Comparison of ENCODE assay signal across 30 cellular contexts in genomic region chr1:153265457-153265856, GRCh38. TPM values are rescaled to one million over a fixed set of nuclear protein-coding genes. Genes with fewer than 3 reads are reported as not detected.
"Had no signal": no experiment of that assay in that cellular context is flagged by ENCODE, and none has a peak within 500 bp of the region (broad histone marks: within the 10 kb centered on the region; RNA-seq: fewer than 3 reads in every experiment).

No MANE protein-coding gene starts in this region.

- H3K4me3 ChIP-seq: body of pancreas, cardiac muscle cell, lower lobe of right lung, psoas muscle, right atrium auricular region, upper lobe of right lung had no signal

- H3K9me3 ChIP-seq: body of pancreas, lower lobe of right lung, psoas muscle, right atrium auricular region, upper lobe of right lung had no signal

- ATAC-seq: activated CD4-positive, alpha-beta T cell treated with anti-CD3 and anti-CD28 coated beads for 36 hours; activated CD8-positive, alpha-beta memory T cell treated with anti-CD3 and anti-CD28 coated beads, Interleukin-2, amount 10 ng/mL, durations not matched to agents 7 days and 5 days; body of pancreas; foreskin keratinocyte; left lobe of liver; lower lobe of right lung; naive thymus-derived CD8-positive, alpha-beta T cell; psoas muscle; upper lobe of right lung had no signal

- H3K27ac ChIP-seq: body of pancreas, cardiac muscle cell, foreskin keratinocyte, lower lobe of right lung, psoas muscle, right atrium auricular region, upper lobe of right lung had no signal

- H3K36me3 ChIP-seq: cardiac muscle cell, lower lobe of right lung, right atrium auricular region, upper lobe of right lung had no signal

- H3K27ac Mint-ChIP-seq: activated B cell treated with CpG ODN at 0.5 μM for 24 hours; activated CD4-positive, alpha-beta memory T cell treated with anti-CD3 and anti-CD28 coated beads for 36 hours; activated CD4-positive, alpha-beta T cell treated with anti-CD3 and anti-CD28 coated beads for 36 hours; activated CD8-positive, alpha-beta memory T cell treated with anti-CD3 and anti-CD28 coated beads, Interleukin-2, amount 10 ng/mL, durations not matched to agents 7 days and 5 days; activated naive CD4-positive, alpha-beta T cell treated with anti-CD3 and anti-CD28 coated beads, Interleukin-2, amount 50 U/mL, for 24 hours; dendritic cell treated with granulocyte-macrophage colony-stimulating factor and Interleukin-4, amounts not matched to agents 40 ng/mL and 50 ng/mL, for 4 days; naive thymus-derived CD8-positive, alpha-beta T cell had no signal

- DNase-seq: activated B cell treated with CpG ODN at 0.5 μM for 24 hours; activated CD4-positive, alpha-beta memory T cell treated with anti-CD3 and anti-CD28 coated beads for 36 hours; activated CD4-positive, alpha-beta T cell treated with anti-CD3 and anti-CD28 coated beads for 36 hours; activated CD8-positive, alpha-beta memory T cell treated with anti-CD3 and anti-CD28 coated beads, Interleukin-2, amount 10 ng/mL, durations not matched to agents 7 days and 5 days; activated gamma-delta T cell; activated T-cell treated with anti-CD3 and anti-CD28 coated beads for 4 hours; anterior cingulate cortex; body of pancreas; effector CD8-positive, alpha-beta T cell; foreskin keratinocyte; kidney; lower lobe of right lung; naive thymus-derived CD8-positive, alpha-beta T cell; psoas muscle; stimulated activated CD4-positive, alpha-beta T cell treated with anti-CD3 and anti-CD28 coated beads, Interleukin-4, amount 100 ng/mL, for 24 hours; stimulated activated naive CD4-positive, alpha-beta T cell treated with Interleukin-2 at 50 U/mL for 16 hours; T1000; upper lobe of right lung had no signal

- H3K4me1 ChIP-seq: foreskin keratinocyte had no signal

- H3K36me3 Mint-ChIP-seq: activated CD4-positive, alpha-beta memory T cell treated with anti-CD3 and anti-CD28 coated beads for 36 hours; activated CD8-positive, alpha-beta memory T cell treated with anti-CD3 and anti-CD28 coated beads, Interleukin-2, amount 10 ng/mL, durations not matched to agents 7 days and 5 days; activated naive CD4-positive, alpha-beta T cell treated with anti-CD3 and anti-CD28 coated beads, Interleukin-2, amount 50 U/mL, for 24 hours had no signal

- H3K4me3 Mint-ChIP-seq: activated B cell treated with CpG ODN at 0.5 μM for 24 hours; activated CD4-positive, alpha-beta memory T cell treated with anti-CD3 and anti-CD28 coated beads for 36 hours; activated CD4-positive, alpha-beta T cell treated with anti-CD3 and anti-CD28 coated beads for 36 hours; activated CD8-positive, alpha-beta memory T cell treated with anti-CD3 and anti-CD28 coated beads, Interleukin-2, amount 10 ng/mL, durations not matched to agents 7 days and 5 days; activated naive CD4-positive, alpha-beta T cell treated with anti-CD3 and anti-CD28 coated beads, Interleukin-2, amount 50 U/mL, for 24 hours; dendritic cell treated with granulocyte-macrophage colony-stimulating factor and Interleukin-4, amounts not matched to agents 40 ng/mL and 50 ng/mL, for 4 days; naive thymus-derived CD8-positive, alpha-beta T cell had no signal

- H3K9me3 Mint-ChIP-seq: activated B cell treated with CpG ODN at 0.5 μM for 24 hours; activated CD4-positive, alpha-beta memory T cell treated with anti-CD3 and anti-CD28 coated beads for 36 hours; activated naive CD4-positive, alpha-beta T cell treated with anti-CD3 and anti-CD28 coated beads, Interleukin-2, amount 50 U/mL, for 24 hours; dendritic cell treated with granulocyte-macrophage colony-stimulating factor and Interleukin-4, amounts not matched to agents 40 ng/mL and 50 ng/mL, for 4 days had no signal

RNA-seq across cellular contexts. Expression of gene LORICRIN, which starts 6.0 kb away (rescaled TPM):
- total RNA-seq: activated CD4-positive, alpha-beta T cell treated with anti-CD3 and anti-CD28 coated beads for 36 hours; activated CD8-positive, alpha-beta memory T cell treated with anti-CD3 and anti-CD28 coated beads, Interleukin-2, amount 10 ng/mL, durations not matched to agents 7 days and 5 days; body of pancreas; cardiac muscle cell; chondrocyte; foreskin keratinocyte; glomerular endothelial cell; kidney; left lobe of liver; lower lobe of right lung; mesenteric fat pad; naive thymus-derived CD8-positive, alpha-beta T cell; osteocyte; psoas muscle; right atrium auricular region; subcutaneous adipose tissue; T-helper 1 cell treated with Interleukin-12 subunit alpha and Interleukin-12 subunit beta and Interleukin-4 antibody, amounts not matched to agents 30 ng/mL and 1 ng/mL, for 36 hours; upper lobe of right lung had no signal
- polyA plus RNA-seq: cardiac muscle cell; naive thymus-derived CD8-positive, alpha-beta T cell had no signal

RNA-seq across cellular contexts. Expression of gene PGLYRP3, which starts 47.3 kb away (rescaled TPM):
- total RNA-seq: activated B cell treated with CpG ODN at 0.5 μM for 24 hours; activated CD4-positive, alpha-beta memory T cell treated with anti-CD3 and anti-CD28 coated beads for 36 hours; activated CD4-positive, alpha-beta T cell treated with anti-CD3 and anti-CD28 coated beads for 36 hours; activated CD8-positive, alpha-beta memory T cell treated with anti-CD3 and anti-CD28 coated beads, Interleukin-2, amount 10 ng/mL, durations not matched to agents 7 days and 5 days; body of pancreas; cardiac muscle cell; chondrocyte; foreskin keratinocyte; glomerular endothelial cell; kidney; left lobe of liver; lower lobe of right lung; mesenteric fat pad; naive thymus-derived CD8-positive, alpha-beta T cell; osteocyte; psoas muscle; right atrium auricular region; subcutaneous adipose tissue; T-helper 1 cell treated with Interleukin-12 subunit alpha and Interleukin-12 subunit beta and Interleukin-4 antibody, amounts not matched to agents 30 ng/mL and 1 ng/mL, for 36 hours; upper lobe of right lung had no signal
- polyA plus RNA-seq: cardiac muscle cell; naive thymus-derived CD8-positive, alpha-beta T cell; psoas muscle had no signal

RNA-seq across cellular contexts. Expression of gene PRR9, which starts 48.1 kb away (rescaled TPM):
- total RNA-seq: activated B cell treated with CpG ODN at 0.5 μM for 24 hours; activated CD4-positive, alpha-beta memory T cell treated with anti-CD3 and anti-CD28 coated beads for 36 hours; activated CD4-positive, alpha-beta T cell treated with anti-CD3 and anti-CD28 coated beads for 36 hours; activated CD8-positive, alpha-beta memory T cell treated with anti-CD3 and anti-CD28 coated beads, Interleukin-2, amount 10 ng/mL, durations not matched to agents 7 days and 5 days; body of pancreas; cardiac muscle cell; chondrocyte; glomerular endothelial cell; kidney; left lobe of liver; lower lobe of right lung; mesenteric fat pad; naive thymus-derived CD8-positive, alpha-beta T cell; osteocyte; psoas muscle; subcutaneous adipose tissue; T-helper 1 cell treated with Interleukin-12 subunit alpha and Interleukin-12 subunit beta and Interleukin-4 antibody, amounts not matched to agents 30 ng/mL and 1 ng/mL, for 36 hours; upper lobe of right lung had no signal
- polyA plus RNA-seq: cardiac muscle cell; esophagus; naive thymus-derived CD8-positive, alpha-beta T cell had no signal
